Comparison of ENCODE assay signal across 1 cellular context in genomic region chr9:128723866-128724743, GRCh38.
TF ChIP-seq lines count a peak whose summit lies in the region.

ZDHHC12 (minus strand) TSS chr9:128724127; CDS start chr9:128724093, 34 bp downstream.

TF ChIP-seq in HepG2, 621 proteins besides CTCF, POLR2A, EP300 and RAD21 (continued from another document and continues in another):
- TF ChIP-seq STAT6 (CRISPR knock-in tag; IDR thresholded peaks at IDR 0.05; ENCODE audit: borderline replicate concordance) = no peak
- TF ChIP-seq YEATS4 (CRISPR knock-in tag; IDR thresholded peaks at IDR 0.05; ENCODE audit: borderline replicate concordance) = peak; percentile 69; the same call in 1 of the 2 replicates
- 0 out of 2 replicates have a peak, but pooled peaks have one; percentile 47 for TF ChIP-seq ZNF430 (CRISPR knock-in tag; IDR thresholded peaks at IDR 0.05)
- TF ChIP-seq ZFYVE20 (CRISPR knock-in tag; IDR thresholded peaks at IDR 0.05; ENCODE audit: borderline replicate concordance, low read depth) = 0 out of 2 replicates have a peak, but pooled peaks have one; percentile 54
- TF ChIP-seq ZNF549 (CRISPR knock-in tag; IDR thresholded peaks at IDR 0.05) = no peak
- TF ChIP-seq SMC3 (IDR thresholded peaks at IDR 0.05; ENCODE audit: low read length) = no peak
- no peak for TF ChIP-seq AHR (CRISPR knock-in tag; IDR thresholded peaks at IDR 0.05)
- TF ChIP-seq ELF3 (CRISPR knock-in tag; IDR thresholded peaks at IDR 0.05) = peak; percentile 81
- peak; percentile 74; the same call in 1 of the 2 replicates for TF ChIP-seq TFAP4 (IDR thresholded peaks at IDR 0.05; ENCODE audit: borderline replicate concordance, low read depth)
- peak; percentile 60 for TF ChIP-seq MAX (IDR thresholded peaks at IDR 0.05)
- no peak for TF ChIP-seq ZMAT3 (CRISPR knock-in tag; conservative IDR thresholded peaks at IDR 0.05)
- TF ChIP-seq SRSF9 (IDR thresholded peaks at IDR 0.05; ENCODE audit: borderline replicate concordance, insufficient read depth, low read depth, low read length, poor library complexity, severe bottlenecking) = no peak
- TF ChIP-seq ZKSCAN5 (CRISPR knock-in tag; IDR thresholded peaks at IDR 0.05) = no peak
- TF ChIP-seq ZNF598 (CRISPR knock-in tag; IDR thresholded peaks at IDR 0.05; ENCODE audit: borderline replicate concordance) = peak; percentile 95; the same call in 1 of the 2 replicates
- no peak for TF ChIP-seq PHF5A (CRISPR knock-in tag; IDR thresholded peaks at IDR 0.05; ENCODE audit: low read depth, unreplicated experiment)
- TF ChIP-seq PLSCR1 (CRISPR knock-in tag; IDR thresholded peaks at IDR 0.05; ENCODE audit: borderline replicate concordance) = no peak
- TF ChIP-seq ZNF335 (CRISPR knock-in tag; IDR thresholded peaks at IDR 0.05) = no peak
- no peak for TF ChIP-seq PBX2 (CRISPR knock-in tag; IDR thresholded peaks at IDR 0.05)
- TF ChIP-seq PHF20 (CRISPR knock-in tag; IDR thresholded peaks at IDR 0.05) = peak; percentile 88
- no peak for TF ChIP-seq ZBTB3 (CRISPR knock-in tag; IDR thresholded peaks at IDR 0.05; ENCODE audit: borderline replicate concordance, low read depth)
- peak; percentile 46; the same call in 1 of the 2 replicates for TF ChIP-seq ZSCAN12 (CRISPR knock-in tag; IDR thresholded peaks at IDR 0.05)
- 0 out of 2 replicates have a peak, but pooled peaks have one; percentile 41 for TF ChIP-seq CREB1 (IDR thresholded peaks at IDR 0.05)
- TF ChIP-seq CREB1 (CRISPR knock-in tag; IDR thresholded peaks at IDR 0.05) = no peak
- TF ChIP-seq ZNF784 (CRISPR knock-in tag; IDR thresholded peaks at IDR 0.05; ENCODE audit: borderline replicate concordance) = peak; percentile 84
- no peak for TF ChIP-seq ZNF333 (CRISPR knock-in tag; IDR thresholded peaks at IDR 0.05; ENCODE audit: borderline replicate concordance)
- TF ChIP-seq ZNF691 (CRISPR knock-in tag; IDR thresholded peaks at IDR 0.05; ENCODE audit: borderline replicate concordance, low read depth) = no peak
- peak; percentile 51; the same call in 1 of the 2 replicates for TF ChIP-seq REPIN1 (CRISPR knock-in tag; IDR thresholded peaks at IDR 0.05; ENCODE audit: borderline replicate concordance, low read depth)
- no peak for TF ChIP-seq MIER3 (CRISPR knock-in tag; IDR thresholded peaks at IDR 0.05; ENCODE audit: borderline replicate concordance)
- no peak for TF ChIP-seq RFX3 (CRISPR knock-in tag; IDR thresholded peaks at IDR 0.05)
- peak; percentile 76; the same call in 1 of the 2 replicates for TF ChIP-seq KDM5B (CRISPR knock-in tag; IDR thresholded peaks at IDR 0.05; ENCODE audit: borderline replicate concordance)
- TF ChIP-seq ETS1 (CRISPR knock-in tag; IDR thresholded peaks at IDR 0.05) = 0 out of 2 replicates have a peak, but pooled peaks have one; percentile 65
- TF ChIP-seq ISL2 (CRISPR knock-in tag; IDR thresholded peaks at IDR 0.05) = peak; percentile 60
- no peak for TF ChIP-seq PAF1 (CRISPR knock-in tag; IDR thresholded peaks at IDR 0.05)
- no peak for TF ChIP-seq ZNF354B (CRISPR knock-in tag; IDR thresholded peaks at IDR 0.05)
- TF ChIP-seq ZNF724P (CRISPR knock-in tag; IDR thresholded peaks at IDR 0.05; ENCODE audit: borderline replicate concordance) = 0 out of 2 replicates have a peak, but pooled peaks have one; percentile 56
- no peak for TF ChIP-seq THAP8 (CRISPR knock-in tag; IDR thresholded peaks at IDR 0.05; ENCODE audit: borderline replicate concordance)
- no peak for TF ChIP-seq ZNF737 (CRISPR knock-in tag; IDR thresholded peaks at IDR 0.05; ENCODE audit: borderline replicate concordance)
- no peak for TF ChIP-seq MTA1 (CRISPR knock-in tag; IDR thresholded peaks at IDR 0.05; ENCODE audit: borderline replicate concordance)
- TF ChIP-seq TCF7L2 (IDR thresholded peaks at IDR 0.05; ENCODE audit: low read depth, low read length) = no peak
- no peak for TF ChIP-seq HMGXB3 (CRISPR knock-in tag; IDR thresholded peaks at IDR 0.05; ENCODE audit: borderline replicate concordance)
- peak; percentile 24 for TF ChIP-seq SNAPC4 (CRISPR knock-in tag; IDR thresholded peaks at IDR 0.05)
- TF ChIP-seq ZNF224 (CRISPR knock-in tag; IDR thresholded peaks at IDR 0.05) = no peak
- no peak for TF ChIP-seq NCOA5 (CRISPR knock-in tag; IDR thresholded peaks at IDR 0.05)
- TF ChIP-seq ZFP36 (IDR thresholded peaks at IDR 0.05; ENCODE audit: borderline replicate concordance, low read depth, low read length, partially characterized antibody) = no peak
- TF ChIP-seq MEF2D (CRISPR knock-in tag; IDR thresholded peaks at IDR 0.05) = 0 out of 2 replicates have a peak, but pooled peaks have one; percentile 10
